8 cellular contexts compared by ENCODE assay signal in genomic region chr10:124745678-124746077, GRCh38. TPM values are rescaled to one million over a fixed set of nuclear protein-coding genes. Genes with fewer than 3 reads are reported as not detected.
DNase-seq lines count a peak whose midpoint lies in the region; ATAC-seq and TF ChIP-seq lines count a peak whose summit lies in the region.

No MANE protein-coding gene starts in this region.

- H3K4me1 ChIP-seq in heart left ventricle, result peaks cover 12 to 46% (median 29%) of the 10 kb centered on the region in 12 donors

- H3K27me3 ChIP-seq in heart left ventricle, result no peaks in the 10 kb centered on the region

- no peak for DNase-seq in heart left ventricle
- DNase-seq in Right ventricle myocardium inferior (ENCODE audit: missing footprints), result no peak
- DNase-seq in NOMO-1 treated with dmso at 0.1 percent for 144 hours (lab: John Stamatoyannopoulos, UW; ENCODE audit: unreplicated experiment), result peak; percentile 15
- peak; percentile 42 for DNase-seq in effector CD4-positive, alpha-beta T cell
- no peak for DNase-seq in natural killer cell treated with Interleukin-12 subunit alpha and Interleukin-12 subunit beta and Interleukin-15 and Interleukin-18, amount 100 ng/mL, for 72 hours (ENCODE audit: low spot score)
- DNase-seq in GOT3 (lab: John Stamatoyannopoulos, UW), result no peak
- no peak for DNase-seq in activated T-cell treated with anti-CD3 and anti-CD28 coated beads for 4 hours

- TF ChIP-seq POLR2A in heart left ventricle (IDR thresholded peaks at IDR 0.05), result no peak

- ATAC-seq in heart left ventricle, result no peak
- ATAC-seq in Right ventricle myocardium inferior, result no peak
- no peak for ATAC-seq in natural killer cell treated with Interleukin-12 subunit alpha and Interleukin-12 subunit beta and Interleukin-15 and Interleukin-18, amount 100 ng/mL, for 72 hours
- no peak for ATAC-seq in HG03139 (IDR thresholded peaks at IDR 0.05; ENCODE audit: unreplicated experiment)

- H3K27ac ChIP-seq in heart left ventricle, result peak overlapping the region in 4 of 12 donors; percentile 6 to 91 (median 85)

- peak; percentile 11 to 64 (median 48) for TF ChIP-seq CTCF in heart left ventricle (IDR thresholded peaks at IDR 0.05)

- H3K9me3 Mint-ChIP-seq in natural killer cell treated with Interleukin-12 subunit alpha and Interleukin-12 subunit beta and Interleukin-15 and Interleukin-18, amount 100 ng/mL, for 72 hours, result no peaks in the 10 kb centered on the region

- intact Hi-C loops in heart left ventricle (cut with DNase I), result loop anchor here in 8 of 10 donors (1.0 to 5.0 kb wide), 6 partner anchors 123 to 215 kb away; no protein-coding TSS in a partner anchor
- intact Hi-C loops in Right ventricle myocardium inferior (cut with DNase I), result no loop called here

- peak overlapping the region in 1 of 2 donors; percentile 41 for H3K27ac Mint-ChIP-seq in natural killer cell treated with Interleukin-12 subunit alpha and Interleukin-12 subunit beta and Interleukin-15 and Interleukin-18, amount 100 ng/mL, for 72 hours

- H3K9me3 ChIP-seq in heart left ventricle, result no peaks in the 10 kb centered on the region

- peaks cover 0 to 22% (median 8%) of the 10 kb centered on the region in 9 donors for H3K36me3 ChIP-seq in heart left ventricle

- H3K4me3 ChIP-seq in heart left ventricle, result no peak overlapping the region

- peak overlapping the region; percentile 54 for H3K4me3 Mint-ChIP-seq in natural killer cell treated with Interleukin-12 subunit alpha and Interleukin-12 subunit beta and Interleukin-15 and Interleukin-18, amount 100 ng/mL, for 72 hours

- peaks cover 30 to 43% of the 10 kb centered on the region in 2 donors for H3K4me1 Mint-ChIP-seq in natural killer cell treated with Interleukin-12 subunit alpha and Interleukin-12 subunit beta and Interleukin-15 and Interleukin-18, amount 100 ng/mL, for 72 hours (ENCODE audit: low read depth in 2 of 2)

- H3K27me3 Mint-ChIP-seq in natural killer cell treated with Interleukin-12 subunit alpha and Interleukin-12 subunit beta and Interleukin-15 and Interleukin-18, amount 100 ng/mL, for 72 hours, result no peaks in the 10 kb centered on the region

- WGBS in heart left ventricle, 4 donors, result 21 to 29% (median 23%) methylated on average over 3 of the region's 3 CpGs

- no peaks in the 10 kb centered on the region for H3K36me3 Mint-ChIP-seq in natural killer cell treated with Interleukin-12 subunit alpha and Interleukin-12 subunit beta and Interleukin-15 and Interleukin-18, amount 100 ng/mL, for 72 hours

RNA-seq across cellular contexts. Expression of gene FAM53B, which starts 1.5 kb away (rescaled TPM):
- total RNA-seq in heart left ventricle, result 10 to 100 TPM; 30.2 to 57.7 (median 36.3) TPM
- 10 to 100 TPM; 23.7 to 25.6 TPM for polyA plus RNA-seq in heart left ventricle
- total RNA-seq in Right ventricle myocardium inferior, result 41.2 TPM
- total RNA-seq in natural killer cell treated with Interleukin-12 subunit alpha and Interleukin-12 subunit beta and Interleukin-15 and Interleukin-18, amount 100 ng/mL, for 72 hours, result 10 to 100 TPM; 16.6 to 21.8 TPM

RNA-seq across cellular contexts. Expression of gene EEF1AKMT2, which starts 46.0 kb away (rescaled TPM):
- total RNA-seq in heart left ventricle, result 10 to 100 TPM in 6 of 9 donors, 1 to 10 TPM in 3; 3.6 to 14.8 (median 11.6) TPM
- 10 to 100 TPM; 10.4 to 10.5 TPM for polyA plus RNA-seq in heart left ventricle
- 11.4 TPM for total RNA-seq in Right ventricle myocardium inferior
- 10 to 100 TPM; 18.4 to 24.4 TPM for total RNA-seq in natural killer cell treated with Interleukin-12 subunit alpha and Interleukin-12 subunit beta and Interleukin-15 and Interleukin-18, amount 100 ng/mL, for 72 hours

RNA-seq across cellular contexts. Expression of gene ABRAXAS2, which starts 55.9 kb away (rescaled TPM):
- total RNA-seq in heart left ventricle, result 10 to 100 TPM in 8 of 9 donors, 1 to 10 TPM in 1; 9.9 to 16.1 (median 13.7) TPM
- 10 to 100 TPM in 1 of 2 donors, 1 to 10 TPM in 1; 4.5 to 12.1 TPM for polyA plus RNA-seq in heart left ventricle
- 12.6 TPM for total RNA-seq in Right ventricle myocardium inferior
- 10 to 100 TPM; 16.9 to 19.3 TPM for total RNA-seq in natural killer cell treated with Interleukin-12 subunit alpha and Interleukin-12 subunit beta and Interleukin-15 and Interleukin-18, amount 100 ng/mL, for 72 hours

Comparison
In these comparisons a context has a peak if more than half of its experiments do, and no peak if none do; other contexts are left out.
1. DNase-seq: peak in NOMO-1 treated with dmso at 0.1 percent for 144 hours (single experiment) and effector CD4-positive, alpha-beta T cell (single experiment); none in heart left ventricle (0 of 5), Right ventricle myocardium inferior (single experiment), natural killer cell treated with Interleukin-12 subunit alpha and Interleukin-12 subunit beta and Interleukin-15 and Interleukin-18, amount 100 ng/mL, for 72 hours (single experiment), GOT3 (single experiment) and activated T-cell treated with anti-CD3 and anti-CD28 coated beads for 4 hours (single experiment).